1 cellular context compared by ENCODE assay signal in genomic region chr3:167684389-167684993, GRCh38.
TF ChIP-seq lines count a peak whose summit lies in the region.

No MANE protein-coding gene starts in this region.

TF ChIP-seq in H1, 55 proteins besides CTCF, POLR2A, EP300 and RAD21:
- TF ChIP-seq CEBPB (IDR thresholded peaks at IDR 0.05; ENCODE audit: low read depth, low read length) (peak; percentile 80), CHD2 (IDR thresholded peaks at IDR 0.05; ENCODE audit: low read length) (no peak)
- TF ChIP-seq, protein P1, sequence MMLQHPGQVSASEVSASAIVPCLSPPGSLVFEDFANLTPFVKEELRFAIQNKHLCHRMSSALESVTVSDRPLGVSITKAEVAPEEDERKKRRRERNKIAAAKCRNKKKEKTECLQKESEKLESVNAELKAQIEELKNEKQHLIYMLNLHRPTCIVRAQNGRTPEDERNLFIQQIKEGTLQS (IDR thresholded peaks at IDR 0.05; ENCODE audit: insufficient read depth, low read depth, low read length): peak; percentile 31; the same call in 1 of the 2 replicates
